ENCODE assay signal across 12 cellular contexts in genomic region chr13:102707465-102707864, GRCh38. TPM values are rescaled to one million over a fixed set of nuclear protein-coding genes. Genes with fewer than 3 reads are reported as not detected.
DNase-seq lines count a peak whose midpoint lies in the region; ATAC-seq and TF ChIP-seq lines count a peak whose summit lies in the region.
"Had no signal": no experiment of that assay in that cellular context is flagged by ENCODE, and none has a peak within 500 bp of the region (broad histone marks: within the 10 kb centered on the region; RNA-seq: fewer than 3 reads in every experiment).

No MANE protein-coding gene starts in this region.

- POLR2A ChIA-PET in MCF 10A (lab: Yijun Ruan, JAX): interaction anchor here (0.7 to 2.2 kb wide), 14 partner anchors 9 to 114 kb away, joined by 3 to 14 read pairs (median 4); partner anchors contain the start of genes TEX30 and TPP2

- BruUV-seq in MCF 10A (replicated peaks; lab: Mats Ljungman, UMichigan): no TSS peak

- no peak overlapping the region for H3K27ac ChIP-seq in breast epithelium
- H3K27ac ChIP-seq in SJCRH30: no peak overlapping the region
- no peak overlapping the region for H3K27ac ChIP-seq in foreskin keratinocyte

- CTCF ChIA-PET in MCF 10A (lab: Yijun Ruan, JAX): interaction anchor here (1.3 to 9.3 kb wide), 5 partner anchors 11 to 128 kb away, joined by 4 to 52 read pairs (median 6); no protein-coding TSS in a partner anchor

- no peak for TF ChIP-seq CTCF in MCF 10A (IDR thresholded peaks at IDR 0.05; ENCODE audit: unreplicated experiment)
- TF ChIP-seq CTCF in breast epithelium (IDR thresholded peaks at IDR 0.05): no peak
- TF ChIP-seq CTCF in foreskin keratinocyte (conservative IDR thresholded peaks at IDR 0.05): no peak

- H3K4me3 Mint-ChIP-seq in MCF 10A (ENCODE audit: unreplicated experiment): peak overlapping the region; percentile 15
- H3K4me3 Mint-ChIP-seq: CD14-positive monocyte had no signal

- DNase-seq in MCF 10A (ENCODE audit: unreplicated experiment) (peak; percentile 80), breast epithelium (ENCODE audit: low spot score in 2 of 2) (no peak), SJCRH30 (peak; percentile 18 to 62), foreskin keratinocyte (peak; percentile 94 to 97), ureter (ENCODE audit: low spot score) (no peak), 8988T (no peak)
- DNase-seq: T-helper 9 cell had no signal

- no peak overlapping the region for H3K4me3 ChIP-seq in breast epithelium
- no peak overlapping the region for H3K4me3 ChIP-seq in SJCRH30

- H3K36me3 ChIP-seq in breast epithelium: no peaks in the 10 kb centered on the region
- H3K36me3 ChIP-seq in SJCRH30: no peaks in the 10 kb centered on the region

- no peak for TF ChIP-seq POLR2A in breast epithelium (IDR thresholded peaks at IDR 0.05)

- H3K4me1 ChIP-seq in breast epithelium (no peaks in the 10 kb centered on the region), SJCRH30 (peaks cover 23% of the 10 kb centered on the region), foreskin keratinocyte (peaks cover 32% of the 10 kb centered on the region)

- H3K9me3 Mint-ChIP-seq in MCF 10A (ENCODE audit: unreplicated experiment): no peaks in the 10 kb centered on the region

- H3K27me3 Mint-ChIP-seq in MCF 10A (ENCODE audit: insufficient read depth, unreplicated experiment): no peaks in the 10 kb centered on the region

- ATAC-seq in foreskin keratinocyte: peak; percentile 84
- no peak for ATAC-seq in GM21528 (IDR thresholded peaks at IDR 0.05; ENCODE audit: low FRiP score, unreplicated experiment)
- ATAC-seq in HG02571 (IDR thresholded peaks at IDR 0.05; ENCODE audit: unreplicated experiment): no peak
- ATAC-seq: HepG2 had no signal

- H3K27ac Mint-ChIP-seq in MCF 10A (ENCODE audit: low read depth, unreplicated experiment): peak overlapping the region; percentile 70
- H3K27ac Mint-ChIP-seq: CD14-positive monocyte had no signal

- no peaks in the 10 kb centered on the region for H3K36me3 Mint-ChIP-seq in MCF 10A (ENCODE audit: insufficient read depth, unreplicated experiment)
- H3K36me3 Mint-ChIP-seq: CD14-positive monocyte had no signal

- no peaks in the 10 kb centered on the region for H3K9me3 ChIP-seq in breast epithelium
- H3K9me3 ChIP-seq in SJCRH30 (replicated peaks): no peaks in the 10 kb centered on the region

- intact Hi-C loops in MCF 10A (cut with micrococcal nuclease): no loop called here
- intact Hi-C loops in breast epithelium (cut with DNase I; ENCODE audit: low total_unique reads): no loop called here

- peaks cover 43% of the 10 kb centered on the region for H3K4me1 Mint-ChIP-seq in MCF 10A (ENCODE audit: insufficient read depth, unreplicated experiment)
- H3K4me1 Mint-ChIP-seq: CD14-positive monocyte had no signal

- H3K27me3 ChIP-seq in breast epithelium (no peaks in the 10 kb centered on the region), SJCRH30 (no peaks in the 10 kb centered on the region), foreskin keratinocyte (no peaks in the 10 kb centered on the region)

RNA-seq across cellular contexts. Expression of gene METTL21C, which starts 12.6 kb away (rescaled TPM):
- total RNA-seq in MCF 10A (2022) (not detected in 2 replicates), breast epithelium (not detected), foreskin keratinocyte (not detected in 2 replicates), ureter (not detected)
- not detected in 2 replicates for total RNA-seq in SJCRH30 (2014; rRNA removed; shearing (Covaris generic))
- polyA plus RNA-seq in foreskin keratinocyte: not detected in 2 replicates
- total RNA-seq: HepG2 had no signal
- polyA plus RNA-seq: adipose tissue, CD14-positive monocyte, HepG2 had no signal

Comparison
In these comparisons a context has a peak if more than half of its experiments do, and no peak if none do; other contexts are left out.
1. DNase-seq: peak in MCF 10A (single experiment), SJCRH30 (2 of 2) and foreskin keratinocyte (2 of 2); none in breast epithelium (0 of 2), ureter (single experiment) and 8988T (single experiment).